ENCODE assay signal across 20 cellular contexts in genomic region chrX:48489296-48489695, GRCh38. TPM values are rescaled to one million over a fixed set of nuclear protein-coding genes. Genes with fewer than 3 reads are reported as not detected.
DNase-seq lines count a peak whose midpoint lies in the region; FAIRE-seq and TF ChIP-seq lines count a peak whose summit lies in the region.
"Had no signal": no experiment of that assay in that cellular context is flagged by ENCODE, and none has a peak within 500 bp of the region (broad histone marks: within the 10 kb centered on the region; RNA-seq: fewer than 3 reads in every experiment).

No MANE protein-coding gene starts in this region.

- H3K36me3 Mint-ChIP-seq in astrocyte (ENCODE audit: low read depth, unreplicated experiment): peaks cover 4% of the 10 kb centered on the region
- H3K36me3 Mint-ChIP-seq: CD14-positive monocyte; CD4-positive, alpha-beta memory T cell had no signal

- H3K27me3 Mint-ChIP-seq in astrocyte (ENCODE audit: low read depth, unreplicated experiment): no peaks in the 10 kb centered on the region
- H3K27me3 Mint-ChIP-seq: CD4-positive, alpha-beta memory T cell had no signal

- H3K4me1 Mint-ChIP-seq in astrocyte (ENCODE audit: low read depth, unreplicated experiment): peaks cover 16% of the 10 kb centered on the region
- H3K4me1 Mint-ChIP-seq: CD4-positive, alpha-beta memory T cell had no signal

- H3K4me3 Mint-ChIP-seq in astrocyte (ENCODE audit: unreplicated experiment): no peak overlapping the region
- H3K4me3 Mint-ChIP-seq: CD14-positive monocyte; CD4-positive, alpha-beta memory T cell; HFFc6 had no signal

- in situ Hi-C loops in mammary epithelial cell (cut with MboI; ENCODE audit: low sequenced_read_pairs in 2 of 2): no loop called here

- no peak overlapping the region for H3K9ac ChIP-seq in mammary epithelial cell (ENCODE audit: insufficient read depth, low read length)
- H3K9ac ChIP-seq in astrocyte (ENCODE audit: low read length): no peak overlapping the region
- no peak overlapping the region for H3K9ac ChIP-seq in keratinocyte (ENCODE audit: control insufficient read depth, extremely low read depth, insufficient read depth, low read length)
- H3K9ac ChIP-seq: BLaER1 had no signal

- no peak overlapping the region for H3K4me2 ChIP-seq in mammary epithelial cell (ENCODE audit: insufficient read depth, low read depth, low read length)
- no peak overlapping the region for H3K4me2 ChIP-seq in astrocyte (ENCODE audit: low read length)
- H3K4me2 ChIP-seq in keratinocyte (ENCODE audit: control insufficient read depth, extremely low read depth, insufficient read depth, low read depth, low read length): no peak overlapping the region
- H3K4me2 ChIP-seq: A549, BLaER1 had no signal

- FAIRE-seq in astrocyte (lab: Jason Lieb, UNC): no peak
- no peak for FAIRE-seq in keratinocyte (lab: Jason Lieb, UNC)
- FAIRE-seq: A549, HTR-8/SVneo had no signal

- H3K27ac Mint-ChIP-seq in astrocyte (ENCODE audit: unreplicated experiment): peak overlapping the region; percentile 84
- H3K27ac Mint-ChIP-seq: CD4-positive, alpha-beta memory T cell had no signal

- H3K9me3 ChIP-seq in mammary epithelial cell (replicated peaks; ENCODE audit: insufficient read depth, low read length) (peaks cover 9% of the 10 kb centered on the region), breast epithelium (peaks cover 0 to 11% of the 10 kb centered on the region in 2 donors), astrocyte (ENCODE audit: insufficient read depth, low read depth, low read length) (no peaks in the 10 kb centered on the region), keratinocyte (ENCODE audit: control insufficient read depth, low read depth, low read length) (peaks cover 3% of the 10 kb centered on the region), testis (no peaks in the 10 kb centered on the region)
- H3K9me3 ChIP-seq: A549, BLaER1 had no signal

- BruUV-seq in mammary epithelial cell (replicated peaks; lab: Mats Ljungman, UMichigan): no TSS peak

- intact Hi-C loops in mammary epithelial cell (cut with micrococcal nuclease): loop anchor here (10.0 kb wide), 1 partner anchor 106 kb away; the partner anchor contains the start of gene WDR13
- intact Hi-C loops in breast epithelium (cut with DNase I; ENCODE audit: low total_unique reads): no loop called here
- intact Hi-C loops in testis (cut with DNase I; ENCODE audit: low total_unique reads): no loop called here

- 82% methylated on average over 9 of the region's 9 CpGs for WGBS in mammary epithelial cell (ENCODE audit: low coverage, missing lambda C conversion rate)
- WGBS in testis, 2 donors: 90 to 91% methylated on average over 9 of the region's 9 CpGs

- H2AFZ ChIP-seq in mammary epithelial cell (ENCODE audit: low read depth, low read length): no peak overlapping the region
- H2AFZ ChIP-seq in astrocyte (ENCODE audit: low read depth, low read length): no peak overlapping the region
- H2AFZ ChIP-seq in keratinocyte (ENCODE audit: control insufficient read depth, low read length): no peak overlapping the region

- CTCF ChIA-PET in mammary epithelial cell (lab: Charles Lee; ENCODE audit: low non-redundant PET): interaction anchor here (0.7 kb wide), 1 partner anchor 32 kb away, joined by 3 read pairs; the partner anchor contains the start of gene EBP

- H3K27me3 ChIP-seq in mammary epithelial cell (ENCODE audit: insufficient read depth, low read length) (no peaks in the 10 kb centered on the region), breast epithelium (peaks cover 0 to 24% of the 10 kb centered on the region in 2 donors), astrocyte (ENCODE audit: insufficient read depth, low read length) (no peaks in the 10 kb centered on the region), keratinocyte (ENCODE audit: control insufficient read depth, extremely low read depth, insufficient read depth, low read length) (no peaks in the 10 kb centered on the region), testis (no peaks in the 10 kb centered on the region)

- peaks cover 2% of the 10 kb centered on the region for H3K9me3 Mint-ChIP-seq in astrocyte (ENCODE audit: unreplicated experiment)
- H3K9me3 Mint-ChIP-seq: HFFc6 had no signal

- H3K27ac ChIP-seq in mammary epithelial cell (ENCODE audit: insufficient read depth, low read depth, low read length) (peak overlapping the region; percentile 83), breast epithelium (no peak overlapping the region), astrocyte (ENCODE audit: low read depth, low read length) (no peak overlapping the region), keratinocyte (ENCODE audit: control insufficient read depth, insufficient read depth, low read length) (peak overlapping the region; percentile 68), testis (no peak overlapping the region)
- H3K27ac ChIP-seq: 22Rv1, A549, BLaER1 had no signal

- no peaks in the 10 kb centered on the region for H3K79me2 ChIP-seq in mammary epithelial cell (ENCODE audit: insufficient read depth, low read length)
- no peaks in the 10 kb centered on the region for H3K79me2 ChIP-seq in astrocyte (ENCODE audit: insufficient read depth, low read length)
- no peaks in the 10 kb centered on the region for H3K79me2 ChIP-seq in keratinocyte (ENCODE audit: control insufficient read depth, insufficient read depth, low read length)

- H3K9me1 ChIP-seq in keratinocyte (ENCODE audit: control insufficient read depth, extremely low read depth, insufficient read depth, low read length): no peaks in the 10 kb centered on the region

- no peak for TF ChIP-seq CTCF in mammary epithelial cell (conservative IDR thresholded peaks at IDR 0.05 in 1 of 2, IDR thresholded peaks at IDR 0.05 in 1 of 2; ENCODE audit: extremely low read depth in 1 of 2, insufficient read depth in 1 of 2, low read depth in 1 of 2, low read length in 2 of 2)
- no peak for TF ChIP-seq CTCF in breast epithelium (IDR thresholded peaks at IDR 0.05)
- TF ChIP-seq CTCF in astrocyte (IDR thresholded peaks at IDR 0.05; ENCODE audit: insufficient read depth, low read depth, low read length): no peak
- no peak for TF ChIP-seq CTCF in keratinocyte (optimal IDR thresholded peaks at IDR 0.05 in 1 of 3, IDR thresholded peaks at IDR 0.05 in 1 of 3, conservative IDR thresholded peaks at IDR 0.05 in 1 of 3; ENCODE audit: extremely low read depth in 1 of 3, insufficient read depth in 2 of 3, low read length in 3 of 3)
- no peak for TF ChIP-seq CTCF in testis (IDR thresholded peaks at IDR 0.05)

- H3K4me3 ChIP-seq in mammary epithelial cell (replicated peaks in 1 of 3; ENCODE audit: insufficient read depth in 1 of 3, low read depth in 2 of 3, low read length in 3 of 3): no peak overlapping the region
- H3K4me3 ChIP-seq in breast epithelium: no peak overlapping the region
- no peak overlapping the region for H3K4me3 ChIP-seq in astrocyte (ENCODE audit: insufficient read depth, low read depth, low read length)
- H3K4me3 ChIP-seq in keratinocyte (ENCODE audit: control insufficient read depth in 2 of 3, extremely low read depth in 1 of 3, insufficient read depth in 2 of 3, low read depth in 1 of 3, low read length in 3 of 3): no peak overlapping the region
- H3K4me3 ChIP-seq in testis: no peak overlapping the region
- H3K4me3 ChIP-seq: A549, BLaER1 had no signal

- DNase-seq in mammary epithelial cell (no peak), breast epithelium (ENCODE audit: low spot score in 2 of 2) (no peak), astrocyte (ENCODE audit: low read depth) (no peak), keratinocyte (ENCODE audit: low read depth, low spot score) (no peak), testis (no peak), NCI-H510A (lab: John Stamatoyannopoulos, UW) (no peak), midbrain (lab: John Stamatoyannopoulos, UW) (no peak), ecto neural progenitor cell (ENCODE audit: low spot score) (no peak)
- DNase-seq: AML-193; CD4-positive, alpha-beta memory T cell; DMS79 treated with DMSO at 0.1 percent for 48 hours; GF-D8; GOT3; H7; HFFc6 had no signal

- H3K36me3 ChIP-seq in mammary epithelial cell (ENCODE audit: insufficient read depth, low read length): no peaks in the 10 kb centered on the region
- H3K36me3 ChIP-seq in breast epithelium: no peaks in the 10 kb centered on the region
- H3K36me3 ChIP-seq in astrocyte (ENCODE audit: insufficient read depth, low read length): peaks cover 11% of the 10 kb centered on the region
- H3K36me3 ChIP-seq in keratinocyte (ENCODE audit: control insufficient read depth in 2 of 2, extremely low read depth in 1 of 2, insufficient read depth in 2 of 2, low read length in 2 of 2): no peaks in the 10 kb centered on the region
- no peaks in the 10 kb centered on the region for H3K36me3 ChIP-seq in testis (ENCODE audit: low read depth, missing control alignments)

- H4K20me1 ChIP-seq in mammary epithelial cell (ENCODE audit: insufficient read depth, low read length) (no peaks in the 10 kb centered on the region), astrocyte (ENCODE audit: insufficient read depth, low read length) (no peaks in the 10 kb centered on the region), keratinocyte (ENCODE audit: control insufficient read depth, extremely low read depth, insufficient read depth, low read length) (no peaks in the 10 kb centered on the region)
- H4K20me1 ChIP-seq: BLaER1 had no signal

- dilution Hi-C loops in mammary epithelial cell (cut with HindIII; ENCODE audit: low sequenced_read_pairs): no loop called here
- dilution Hi-C loops in keratinocyte (cut with MboI; ENCODE audit: extremely low pct_ligation_motif_present, low sequenced_read_pairs): no loop called here

- TF ChIP-seq POLR2A in breast epithelium (IDR thresholded peaks at IDR 0.05): no peak
- no peak for TF ChIP-seq POLR2A in testis (IDR thresholded peaks at IDR 0.05)

- H3K4me1 ChIP-seq in mammary epithelial cell (ENCODE audit: insufficient read depth, low read length) (peaks cover 42% of the 10 kb centered on the region), breast epithelium (no peaks in the 10 kb centered on the region), astrocyte (ENCODE audit: insufficient read depth, low read length) (peaks cover 32% of the 10 kb centered on the region), keratinocyte (ENCODE audit: control insufficient read depth, extremely low read depth, insufficient read depth, low read length) (peaks cover 37% of the 10 kb centered on the region), testis (no peaks in the 10 kb centered on the region)

RNA-seq across cellular contexts. Expression of gene FTSJ1, which starts 13.3 kb away (rescaled TPM):
- total RNA-seq in mammary epithelial cell (100 to 1,000 TPM; 112 to 126 TPM), breast epithelium (10 to 100 TPM; 31.8 to 55.4 (median 34.8) TPM), astrocyte (64.4 and 73.5 TPM in 2 replicates), testis (10 to 100 TPM; 46.4 to 50.9 TPM)
- polyA plus RNA-seq in mammary epithelial cell (113 TPM), keratinocyte (60.6 to 93.4 TPM (median 62.7 TPM) in 3 replicates), testis (ENCODE audit: insufficient read depth, low read depth, low replicate concordance) (38.0 TPM)
- polyA minus RNA-seq in mammary epithelial cell (117 TPM), keratinocyte (49.7 to 131 TPM (median 62.3 TPM) in 3 replicates)
- 23.6 TPM for polyA plus RNA-seq in keratinocyte (2011; ENCODE audit: low read depth)
- 66.6 and 70.9 TPM in 2 replicates for polyA plus RNA-seq in keratinocyte (2011; cell fraction: cytosol; rRNA removed)
- polyA plus RNA-seq in keratinocyte (2011; cell fraction: nucleus; rRNA removed): 100 and 105 TPM in 2 replicates
- 48.1 and 100.0 TPM in 2 replicates for polyA plus RNA-seq in keratinocyte (2012; ENCODE audit: low replicate concordance)
- polyA minus RNA-seq in keratinocyte (2011; cell fraction: cytosol; rRNA and poly(A)+ RNA removed): 51.6 TPM
- 30.8 and 31.5 TPM in 2 replicates for polyA minus RNA-seq in keratinocyte (2011; cell fraction: nucleus; rRNA and poly(A)+ RNA removed)

RNA-seq across cellular contexts. Expression of gene SLC38A5, which starts 19.2 kb away (rescaled TPM):
- total RNA-seq in mammary epithelial cell: 1 to 10 TPM; 1.5 to 4.5 TPM
- polyA plus RNA-seq in mammary epithelial cell: 2.1 TPM
- 18.6 TPM for polyA minus RNA-seq in mammary epithelial cell
- 10 to 100 TPM in 1 of 3 donors, 1 to 10 TPM in 1, under 1 TPM in 1; 0.96 to 12.1 (median 3.8) TPM for total RNA-seq in breast epithelium
- total RNA-seq in astrocyte: 36.0 and 51.6 TPM in 2 replicates
- 199 to 339 TPM (median 316 TPM) in 3 replicates for polyA plus RNA-seq in keratinocyte
- polyA plus RNA-seq in keratinocyte (2011; ENCODE audit: low read depth): 26.1 TPM
- 164 and 221 TPM in 2 replicates for polyA plus RNA-seq in keratinocyte (2011; cell fraction: cytosol; rRNA removed)
- polyA plus RNA-seq in keratinocyte (2011; cell fraction: nucleus; rRNA removed): 409 and 483 TPM in 2 replicates
- 162 and 248 TPM in 2 replicates for polyA plus RNA-seq in keratinocyte (2012; ENCODE audit: low replicate concordance)
- 359 to 676 TPM (median 535 TPM) in 3 replicates for polyA minus RNA-seq in keratinocyte
- polyA minus RNA-seq in keratinocyte (2011; cell fraction: cytosol; rRNA and poly(A)+ RNA removed): 341 TPM
- polyA minus RNA-seq in keratinocyte (2011; cell fraction: nucleus; rRNA and poly(A)+ RNA removed): 236 and 272 TPM in 2 replicates
- 1 to 10 TPM; 2.5 to 4.2 TPM for total RNA-seq in testis
- polyA plus RNA-seq in testis (ENCODE audit: insufficient read depth, low read depth, low replicate concordance): 3.5 TPM

RNA-seq across cellular contexts. Expression of gene PORCN, which starts 19.5 kb away (rescaled TPM):
- total RNA-seq in mammary epithelial cell: 100 to 1,000 TPM in 1 of 2 donors, 10 to 100 TPM in 1; 36.2 to 113 TPM
- 86.4 TPM for polyA plus RNA-seq in mammary epithelial cell
- polyA minus RNA-seq in mammary epithelial cell: 111 TPM
- 10 to 100 TPM; 12.1 to 22.1 (median 17.0) TPM for total RNA-seq in breast epithelium
- 30.3 and 30.5 TPM in 2 replicates for total RNA-seq in astrocyte
- 52.2 to 78.4 TPM (median 69.3 TPM) in 3 replicates for polyA plus RNA-seq in keratinocyte
- polyA plus RNA-seq in keratinocyte (2011; ENCODE audit: low read depth): 5.2 TPM
- 53.0 and 92.1 TPM in 2 replicates for polyA plus RNA-seq in keratinocyte (2011; cell fraction: cytosol; rRNA removed)
- 110 and 141 TPM in 2 replicates for polyA plus RNA-seq in keratinocyte (2011; cell fraction: nucleus; rRNA removed)
- 33.1 and 77.2 TPM in 2 replicates for polyA plus RNA-seq in keratinocyte (2012; ENCODE audit: low replicate concordance)
- polyA minus RNA-seq in keratinocyte: 84.1 to 260 TPM (median 90.0 TPM) in 3 replicates
- polyA minus RNA-seq in keratinocyte (2011; cell fraction: cytosol; rRNA and poly(A)+ RNA removed): 109 TPM
- polyA minus RNA-seq in keratinocyte (2011; cell fraction: nucleus; rRNA and poly(A)+ RNA removed): 55.9 and 76.4 TPM in 2 replicates
- total RNA-seq in testis: 100 to 1,000 TPM in 1 of 2 donors, 10 to 100 TPM in 1; 58.7 to 110 TPM
- 25.0 TPM for polyA plus RNA-seq in testis (ENCODE audit: insufficient read depth, low read depth, low replicate concordance)

RNA-seq across cellular contexts. Expression of gene EBP, which starts 32.3 kb away (rescaled TPM):
- total RNA-seq in mammary epithelial cell: 100 to 1,000 TPM in 1 of 2 donors, 10 to 100 TPM in 1; 86.4 to 292 TPM
- 538 TPM for polyA plus RNA-seq in mammary epithelial cell
- 972 TPM for polyA minus RNA-seq in mammary epithelial cell
- 10 to 100 TPM; 20.3 to 22.0 (median 20.6) TPM for total RNA-seq in breast epithelium
- total RNA-seq in astrocyte: 50.0 and 66.0 TPM in 2 replicates
- 157 to 285 TPM (median 194 TPM) in 3 replicates for polyA plus RNA-seq in keratinocyte
- 30.6 TPM for polyA plus RNA-seq in keratinocyte (2011; ENCODE audit: low read depth)
- polyA plus RNA-seq in keratinocyte (2011; cell fraction: cytosol; rRNA removed): 89.5 and 123 TPM in 2 replicates
- 173 and 180 TPM in 2 replicates for polyA plus RNA-seq in keratinocyte (2011; cell fraction: nucleus; rRNA removed)
- 87.8 and 273 TPM in 2 replicates for polyA plus RNA-seq in keratinocyte (2012; ENCODE audit: low replicate concordance)
- 265 to 582 TPM (median 337 TPM) in 3 replicates for polyA minus RNA-seq in keratinocyte
- polyA minus RNA-seq in keratinocyte (2011; cell fraction: cytosol; rRNA and poly(A)+ RNA removed): 143 TPM
- polyA minus RNA-seq in keratinocyte (2011; cell fraction: nucleus; rRNA and poly(A)+ RNA removed): 55.9 and 60.6 TPM in 2 replicates
- 10 to 100 TPM; 30.4 to 61.0 TPM for total RNA-seq in testis
- polyA plus RNA-seq in testis (ENCODE audit: insufficient read depth, low read depth, low replicate concordance): 48.8 TPM

RNA-seq across cellular contexts. Expression of gene TBC1D25, which starts 50.2 kb away (rescaled TPM):
- total RNA-seq in mammary epithelial cell: 10 to 100 TPM; 14.7 to 16.7 TPM
- polyA plus RNA-seq in mammary epithelial cell: 13.1 TPM
- 35.2 TPM for polyA minus RNA-seq in mammary epithelial cell
- total RNA-seq in breast epithelium: 10 to 100 TPM; 11.3 to 13.0 (median 12.5) TPM
- 13.1 and 13.6 TPM in 2 replicates for total RNA-seq in astrocyte
- polyA plus RNA-seq in keratinocyte: 6.1 to 11.9 TPM (median 9.2 TPM) in 3 replicates
- 8.2 TPM for polyA plus RNA-seq in keratinocyte (2011; ENCODE audit: low read depth)
- 6.7 and 11.9 TPM in 2 replicates for polyA plus RNA-seq in keratinocyte (2011; cell fraction: cytosol; rRNA removed)
- 12.2 and 15.6 TPM in 2 replicates for polyA plus RNA-seq in keratinocyte (2011; cell fraction: nucleus; rRNA removed)
- 8.8 and 15.8 TPM in 2 replicates for polyA plus RNA-seq in keratinocyte (2012; ENCODE audit: low replicate concordance)
- polyA minus RNA-seq in keratinocyte: 8.2 to 37.2 TPM (median 20.4 TPM) in 3 replicates
- polyA minus RNA-seq in keratinocyte (2011; cell fraction: cytosol; rRNA and poly(A)+ RNA removed): 9.8 TPM
- 6.9 and 10.6 TPM in 2 replicates for polyA minus RNA-seq in keratinocyte (2011; cell fraction: nucleus; rRNA and poly(A)+ RNA removed)
- 10 to 100 TPM; 27.3 to 36.1 TPM for total RNA-seq in testis
- polyA plus RNA-seq in testis (ENCODE audit: insufficient read depth, low read depth, low replicate concordance): 19.3 TPM

Comparison
In these comparisons a context has a peak if more than half of its experiments do, and no peak if none do; other contexts are left out.
1. H3K27ac ChIP-seq: peak in mammary epithelial cell (single experiment) and keratinocyte (single experiment); none in breast epithelium (0 of 2), astrocyte (single experiment) and testis (0 of 2).